ENCODE assay signal across 8 cellular contexts in genomic region chr6:111602481-111603404, GRCh38. TPM values are rescaled to one million over a fixed set of nuclear protein-coding genes. Genes with fewer than 3 reads are reported as not detected.
DNase-seq lines count a peak whose midpoint lies in the region; ATAC-seq and TF ChIP-seq lines count a peak whose summit lies in the region.

No MANE protein-coding gene starts in this region.

- H3K27me3 Mint-ChIP-seq in Calu3 (ENCODE audit: unreplicated experiment) = no peaks in the 10 kb centered on the region
- H3K27me3 Mint-ChIP-seq in activated T-helper 17 cell treated with anti-CD3 and anti-CD28 coated beads, Interleukin-2, amount 50 U/mL, for 72 hours = no peaks in the 10 kb centered on the region

- WGBS in heart left ventricle, 4 donors = 16 to 21% (median 16%) methylated on average over 10 to 12 of the region's 12 CpGs

- peak overlapping the region in 7 of 12 donors; percentile 3 to 88 (median 64) for H3K4me3 ChIP-seq in heart left ventricle
- H3K4me3 ChIP-seq in retinal pigment epithelial cell (ENCODE audit: low read length) = peak overlapping the region; percentile 10

- H3K4me1 ChIP-seq in heart left ventricle = peaks cover 11 to 84% (median 73%) of the 10 kb centered on the region in 12 donors

- peak overlapping the region; percentile 96 for H3K4me3 Mint-ChIP-seq in Calu3 (ENCODE audit: low read depth, unreplicated experiment)
- H3K4me3 Mint-ChIP-seq in activated T-helper 17 cell treated with anti-CD3 and anti-CD28 coated beads, Interleukin-2, amount 50 U/mL, for 72 hours = peak overlapping the region; percentile 88

- peak overlapping the region; percentile 17 for H3K27ac Mint-ChIP-seq in Calu3 (ENCODE audit: unreplicated experiment)
- peak overlapping the region; percentile 37 for H3K27ac Mint-ChIP-seq in activated T-helper 17 cell treated with anti-CD3 and anti-CD28 coated beads, Interleukin-2, amount 50 U/mL, for 72 hours

- peak in 1 of 2 donors; percentile 12 for TF ChIP-seq POLR2A in heart left ventricle (IDR thresholded peaks at IDR 0.05)

- DNase-seq in Calu3 = no peak
- DNase-seq in heart left ventricle = peak in 4 of 5 donors; percentile 54 to 87 (median 79)
- DNase-seq in retinal pigment epithelial cell (ENCODE audit: low read depth) = no peak
- DNase-seq in NCI-H446 (lab: John Stamatoyannopoulos, UW) = no peak
- DNase-seq in GM19238 (ENCODE audit: insufficient read length, low spot score) = no peak
- no peak for DNase-seq in globus pallidus (ENCODE audit: low spot score)
- no peak for DNase-seq in NCI-H1930 (lab: John Stamatoyannopoulos, UW)

- H3K4me1 Mint-ChIP-seq in Calu3 (ENCODE audit: low read depth, unreplicated experiment) = peaks cover 43% of the 10 kb centered on the region
- peaks cover 39% of the 10 kb centered on the region for H3K4me1 Mint-ChIP-seq in activated T-helper 17 cell treated with anti-CD3 and anti-CD28 coated beads, Interleukin-2, amount 50 U/mL, for 72 hours

- TF ChIP-seq CTCF in Calu3 (IDR thresholded peaks at IDR 0.05; ENCODE audit: unreplicated experiment) (no peak), heart left ventricle (IDR thresholded peaks at IDR 0.05) (no peak), retinal pigment epithelial cell (conservative IDR thresholded peaks at IDR 0.05; ENCODE audit: low read depth, low read length) (no peak)

- H3K27ac ChIP-seq in heart left ventricle = peak overlapping the region; percentile 91 to 99 (median 95)

- H3K9me3 Mint-ChIP-seq in Calu3 (ENCODE audit: low read depth, unreplicated experiment) = no peaks in the 10 kb centered on the region
- no peaks in the 10 kb centered on the region for H3K9me3 Mint-ChIP-seq in activated T-helper 17 cell treated with anti-CD3 and anti-CD28 coated beads, Interleukin-2, amount 50 U/mL, for 72 hours

- CTCF ChIA-PET in Calu3 (lab: Charles Lee) = interaction anchor here (1.1 kb wide), 1 partner anchor 11 kb away, joined by 3 read pairs; no protein-coding TSS in a partner anchor

- H3K9me3 ChIP-seq in heart left ventricle = no peaks in the 10 kb centered on the region

- H3K36me3 ChIP-seq in heart left ventricle = no peaks in the 10 kb centered on the region

- ATAC-seq in activated T-helper 17 cell treated with anti-CD3 and anti-CD28 coated beads, Interleukin-2, amount 50 U/mL, for 72 hours (replicated peaks) = no peak
- peak; percentile 59 to 69 (median 64) for ATAC-seq in heart left ventricle

- no peaks in the 10 kb centered on the region for H3K27me3 ChIP-seq in heart left ventricle

- BruUV-seq in Calu3 (replicated peaks; lab: Mats Ljungman, UMichigan) = no TSS peak

- intact Hi-C loops in Calu3 (cut with micrococcal nuclease; ENCODE audit: unreplicated experiment) = loop anchor here (5.0 kb wide), 1 partner anchor 40 kb away; no protein-coding TSS in a partner anchor
- intact Hi-C loops in heart left ventricle (cut with DNase I) = loop anchor here in 7 of 10 donors (2.0 to 10.0 kb wide), 7 partner anchors 35 to 120 kb away; partner anchors contain the start of gene REV3L (in 5 of the 7)

- H3K36me3 Mint-ChIP-seq in Calu3 (ENCODE audit: insufficient read depth, unreplicated experiment) = peaks cover 47% of the 10 kb centered on the region
- H3K36me3 Mint-ChIP-seq in activated T-helper 17 cell treated with anti-CD3 and anti-CD28 coated beads, Interleukin-2, amount 50 U/mL, for 72 hours (ENCODE audit: low read depth) = peaks cover 66% of the 10 kb centered on the region

RNA-seq across cellular contexts. Expression of gene TRAF3IP2, which starts 2.9 kb away (rescaled TPM):
- total RNA-seq in Calu3 (2022) (39.2 and 42.0 TPM in 2 replicates), heart left ventricle (10 to 100 TPM in 8 of 9 donors, 1 to 10 TPM in 1; 7.4 to 19.4 (median 12.9) TPM)
- total RNA-seq in activated T-helper 17 cell treated with anti-CD3 and anti-CD28 coated beads, Interleukin-2, amount 50 U/mL, for 72 hours = 10 to 100 TPM; 36.5 to 63.6 TPM
- 10 to 100 TPM; 10.5 to 14.4 TPM for polyA plus RNA-seq in heart left ventricle

Comparison
In these comparisons a context has a peak if more than half of its experiments do, and no peak if none do; other contexts are left out.
1. DNase-seq: peak in heart left ventricle (4 of 5); none in Calu3 (single experiment), retinal pigment epithelial cell (single experiment), NCI-H446 (0 of 2), GM19238 (single experiment), globus pallidus (single experiment) and NCI-H1930 (0 of 2).